ENCODE assay signal across 21 cellular contexts in genomic region chr2:239498576-239498975, GRCh38.
DNase-seq lines count a peak whose midpoint lies in the region; ATAC-seq, FAIRE-seq and TF ChIP-seq lines count a peak whose summit lies in the region.
"Had no signal": no experiment of that assay in that cellular context is flagged by ENCODE, and none has a peak within 500 bp of the region (broad histone marks: within the 10 kb centered on the region; RNA-seq: fewer than 3 reads in every experiment).

No MANE protein-coding gene starts in this region.

- H3K79me1 ChIP-seq in H1 (ENCODE audit: low read depth, low read length) = no peaks in the 10 kb centered on the region

- FAIRE-seq in HepG2 (lab: Jason Lieb, UNC) (no peak), H1 (lab: Jason Lieb, UNC) (no peak)
- FAIRE-seq: A204.1, D721Med, HTR-8/SVneo had no signal

- H2BK12ac ChIP-seq in H1 (ENCODE audit: low read depth, low read length) = no peak overlapping the region

- no peaks in the 10 kb centered on the region for H3K23me2 ChIP-seq in H1 (ENCODE audit: low read depth, low read length)

- H3K4me2 ChIP-seq in HepG2 (ENCODE audit: low read depth, low read length) (no peak overlapping the region), H1 (ENCODE audit: insufficient read depth in 1 of 2, low read depth in 2 of 2, low read length in 2 of 2) (no peak overlapping the region)
- H3K4me2 ChIP-seq: KMS-11 had no signal

- H3K14ac ChIP-seq in H1 (ENCODE audit: insufficient read length) = no peak overlapping the region

- in situ Hi-C loops in HepG2 (cut with HindIII; ENCODE audit: extremely low pct_ligation_motif_present, low pct_unique_long_range_greater_than_20kb) = no loop called here

- no peak for TF ChIP-seq EP300 in HepG2 (IDR thresholded peaks at IDR 0.05; ENCODE audit: low read depth in 2 of 2, low read length in 2 of 2)
- TF ChIP-seq EP300 in HepG2 (CRISPR knock-in tag; IDR thresholded peaks at IDR 0.05; ENCODE audit: borderline replicate concordance) = no peak
- TF ChIP-seq EP300 in H1 (IDR thresholded peaks at IDR 0.05; ENCODE audit: borderline replicate concordance in 1 of 2, low read depth in 2 of 2, low read length in 2 of 2) = no peak

- TF ChIP-seq POLR2A in HepG2 (IDR thresholded peaks at IDR 0.05; ENCODE audit: insufficient read depth in 1 of 2, low read depth in 2 of 2, low read length in 2 of 2) (no peak), right lobe of liver (IDR thresholded peaks at IDR 0.05) (no peak), H1 (IDR thresholded peaks at IDR 0.05; ENCODE audit: control extremely low read depth in 1 of 2, low read depth in 2 of 2, low read length in 2 of 2) (no peak)

- H3K4me3 ChIP-seq in HepG2 (replicated peaks in 1 of 3; ENCODE audit: insufficient read depth in 1 of 3, low read depth in 2 of 3, low read length in 3 of 3) = no peak overlapping the region
- no peak overlapping the region for H3K4me3 ChIP-seq in right lobe of liver
- no peak overlapping the region for H3K4me3 ChIP-seq in H1 (ENCODE audit: extremely low read depth in 1 of 4, insufficient read depth in 2 of 4, low read depth in 3 of 4, low read length in 4 of 4)
- H3K4me3 ChIP-seq: HAP-1, SJSA1 had no signal

- H3K4ac ChIP-seq in H1 (replicated peaks; ENCODE audit: insufficient read length, low read depth, low read length) = no peak overlapping the region

- no peaks in the 10 kb centered on the region for H3K36me3 ChIP-seq in HepG2 (replicated peaks in 1 of 2; ENCODE audit: control insufficient read depth in 1 of 2, insufficient read depth in 2 of 2, low read length in 2 of 2)
- no peaks in the 10 kb centered on the region for H3K36me3 ChIP-seq in right lobe of liver
- no peaks in the 10 kb centered on the region for H3K36me3 ChIP-seq in H1 (ENCODE audit: control insufficient read depth in 2 of 4, insufficient read depth in 4 of 4, low read length in 3 of 4)
- H3K36me3 ChIP-seq: HAP-1, SJSA1 had no signal

- no peak overlapping the region for H2BK20ac ChIP-seq in H1 (ENCODE audit: low read length)

- no peak overlapping the region for H2BK15ac ChIP-seq in H1 (ENCODE audit: low read length)

- no peak overlapping the region for H2BK120ac ChIP-seq in H1 (replicated peaks; ENCODE audit: low read depth, low read length)

- 22% methylated on average over 16 of the region's 16 CpGs for WGBS in HepG2 (ENCODE audit: low lambda C conversion rate)
- 52% methylated on average over 14 of the region's 16 CpGs for WGBS in right lobe of liver (ENCODE audit: insufficient coverage, low coverage, low lambda C conversion rate, missing lambda C conversion rate)
- WGBS in H1 (ENCODE audit: extremely low coverage in 1 of 2, insufficient coverage in 1 of 2, insufficient read length in 1 of 2, insufficient replicate concordance in 2 of 2, low coverage in 1 of 2, low lambda C conversion rate in 2 of 2, missing lambda C conversion rate in 1 of 2), 2 experiments = 82% methylated on average over 16 of the region's 16 CpGs; no CpG with 5 or more reads in 1 of the 2 experiments

- no TSS peak for BruUV-seq in HepG2 (replicated peaks; lab: Mats Ljungman, UMichigan)

- TF ChIP-seq CTCF in HepG2 (CRISPR knock-in tag; IDR thresholded peaks at IDR 0.05) (no peak), right lobe of liver (IDR thresholded peaks at IDR 0.05) (no peak), H1 (IDR thresholded peaks at IDR 0.05; ENCODE audit: control extremely low read depth in 1 of 3, insufficient read depth in 1 of 3, low read depth in 1 of 3, low read length in 3 of 3) (no peak)

- no peak for DNase-seq in HepG2 (ENCODE audit: low spot score)
- DNase-seq in right lobe of liver = no peak
- DNase-seq in H1 (ENCODE audit: low read depth in 1 of 2, low spot score in 2 of 2) = no peak
- no peak for DNase-seq in sciatic nerve (ENCODE audit: low spot score)
- no peak for DNase-seq in SIG-M5 treated with dmso at 0.1 percent for 504 hours (lab: John Stamatoyannopoulos, UW; ENCODE audit: unreplicated experiment)
- DNase-seq in DMS153 (lab: John Stamatoyannopoulos, UW) = no peak
- no peak for DNase-seq in NCI-H446 (lab: John Stamatoyannopoulos, UW)
- DNase-seq: EL; IMR-90; NCI-H1105; NCI-H146; NCI-H226; NCI-H524; NCI-H774; NK-92 treated with Interleukin-12 subunit alpha and Interleukin-12 subunit beta, amount 100 ng/mL, for 24 hours had no signal

- no peak for TF ChIP-seq RAD21 in HepG2 (CRISPR knock-in tag; IDR thresholded peaks at IDR 0.05)
- TF ChIP-seq RAD21 in H1 (IDR thresholded peaks at IDR 0.05 in 1 of 2, conservative IDR thresholded peaks at IDR 0.05 in 1 of 2; ENCODE audit: low read depth in 2 of 2, low read length in 2 of 2) = no peak

- H2AFZ ChIP-seq in HepG2 (ENCODE audit: low read length) = no peak overlapping the region
- no peak overlapping the region for H2AFZ ChIP-seq in H1 (ENCODE audit: low read length)

- intact Hi-C loops in HepG2 (cut with micrococcal nuclease; ENCODE audit: unreplicated experiment) (no loop called here), right lobe of liver (cut with DNase I) (no loop called here), sciatic nerve (cut with DNase I) (no loop called here)

- CTCF ChIA-PET in HepG2 (lab: Yijun Ruan, JAX; ENCODE audit: low intra/inter-chr PET ratio, low total read pairs) (no interaction called here), H1 (lab: Charles Lee; ENCODE audit: partially characterized antibody) (no interaction called here)

- no peaks in the 10 kb centered on the region for H3K9me3 ChIP-seq in HepG2 (ENCODE audit: low read length)
- H3K9me3 ChIP-seq in right lobe of liver = no peaks in the 10 kb centered on the region
- peaks cover 0 to 6% of the 10 kb centered on the region in 2 experiments; a peak in 1 of 4 replicates for H3K9me3 ChIP-seq in H1 (ENCODE audit: insufficient read depth in 2 of 2, low read depth in 1 of 2, low read length in 1 of 2)
- H3K9me3 ChIP-seq: HAP-1, SJSA1 had no signal

- H3K56ac ChIP-seq in H1 (replicated peaks; ENCODE audit: insufficient read length, low read depth, low read length) = no peak overlapping the region

- H4K91ac ChIP-seq in H1 (replicated peaks; ENCODE audit: insufficient read length, low read length) = no peak overlapping the region

- H3K27me3 ChIP-seq in HepG2 (ENCODE audit: control insufficient read depth in 1 of 2, insufficient read depth in 2 of 2, low read length in 2 of 2) (peaks cover 12 to 87% of the 10 kb centered on the region in 2 experiments), right lobe of liver (no peaks in the 10 kb centered on the region), H1 (replicated peaks in 1 of 4; ENCODE audit: control insufficient read depth in 3 of 4, extremely low read depth in 1 of 4, insufficient read depth in 3 of 4, low read length in 3 of 4) (no peaks in the 10 kb centered on the region)

- H3K23ac ChIP-seq in H1 (ENCODE audit: insufficient read length) = no peak overlapping the region

- H3K4me1 ChIP-seq in HepG2 (ENCODE audit: insufficient read depth, low read length) = peaks cover 21% of the 10 kb centered on the region
- no peaks in the 10 kb centered on the region for H3K4me1 ChIP-seq in right lobe of liver
- no peaks in the 10 kb centered on the region for H3K4me1 ChIP-seq in H1 (replicated peaks in 1 of 4; ENCODE audit: control insufficient read depth in 3 of 4, insufficient read depth in 4 of 4, low read length in 3 of 4)
- H3K4me1 ChIP-seq: HAP-1, SJSA1 had no signal

- H2AK5ac ChIP-seq in H1 (ENCODE audit: low read depth, low read length) = no peak overlapping the region

- no peak overlapping the region for H4K5ac ChIP-seq in H1 (ENCODE audit: insufficient read length, low read depth, low read length)

- H3K79me2 ChIP-seq in HepG2 (ENCODE audit: insufficient read depth, low read length) = no peaks in the 10 kb centered on the region
- H3K79me2 ChIP-seq in H1 (ENCODE audit: control insufficient read depth in 1 of 2, insufficient read depth in 2 of 2, low read length in 2 of 2) = no peaks in the 10 kb centered on the region

- H3K18ac ChIP-seq in H1 (ENCODE audit: extremely low read depth, low read length) = no peak overlapping the region

- H3K9ac ChIP-seq in HepG2 (ENCODE audit: insufficient read depth, low read depth, low read length) = no peak overlapping the region
- no peak overlapping the region for H3K9ac ChIP-seq in H1 (replicated peaks in 1 of 4; ENCODE audit: extremely low read depth in 1 of 4, low read depth in 3 of 4, low read length in 3 of 4)
- H3K9ac ChIP-seq: KMS-11 had no signal

- no peaks in the 10 kb centered on the region for H4K20me1 ChIP-seq in HepG2 (ENCODE audit: insufficient read depth, low read length)
- no peaks in the 10 kb centered on the region for H4K20me1 ChIP-seq in H1 (replicated peaks in 1 of 2; ENCODE audit: control insufficient read depth in 1 of 2, insufficient read depth in 2 of 2, low read length in 2 of 2)

- no peak overlapping the region for H2BK5ac ChIP-seq in H1 (ENCODE audit: low read depth, low read length)

- ATAC-seq in HepG2 (no peak), right lobe of liver (no peak), sciatic nerve (peak; percentile 75)

- H3K27ac ChIP-seq in HepG2 (ENCODE audit: extremely low read length, insufficient read depth, low read length) = no peak overlapping the region
- no peak overlapping the region for H3K27ac ChIP-seq in right lobe of liver
- no peak overlapping the region for H3K27ac ChIP-seq in H1 (ENCODE audit: low read depth, low read length)
- H3K27ac ChIP-seq: KMS-11, SJSA1 had no signal

- no peak overlapping the region for H4K8ac ChIP-seq in H1 (ENCODE audit: extremely low read depth, insufficient read depth, low read length)

- POLR2A ChIA-PET in HepG2 (lab: Yijun Ruan, JAX) (no interaction called here), H1 (lab: Charles Lee; ENCODE audit: partially characterized antibody) (no interaction called here)

TF ChIP-seq in H1, 55 proteins besides CTCF, POLR2A, EP300 and RAD21:
- no peak for TF ChIP-seq E2F6 (IDR thresholded peaks at IDR 0.05)
- peak; percentile 94 for TF ChIP-seq SP1 (IDR thresholded peaks at IDR 0.05; ENCODE audit: low read depth, low read length)

Comparison
In these comparisons a context has a peak if more than half of its experiments do, and no peak if none do; other contexts are left out.
1. Of the 41 proteins assayed by ChIP-seq in both HepG2 and H1: peak only in HepG2: none; only in H1: SP1; in both: none; in neither: 40.